ENCODE assay signal across 9 cellular contexts in the genomic region with DNA sequence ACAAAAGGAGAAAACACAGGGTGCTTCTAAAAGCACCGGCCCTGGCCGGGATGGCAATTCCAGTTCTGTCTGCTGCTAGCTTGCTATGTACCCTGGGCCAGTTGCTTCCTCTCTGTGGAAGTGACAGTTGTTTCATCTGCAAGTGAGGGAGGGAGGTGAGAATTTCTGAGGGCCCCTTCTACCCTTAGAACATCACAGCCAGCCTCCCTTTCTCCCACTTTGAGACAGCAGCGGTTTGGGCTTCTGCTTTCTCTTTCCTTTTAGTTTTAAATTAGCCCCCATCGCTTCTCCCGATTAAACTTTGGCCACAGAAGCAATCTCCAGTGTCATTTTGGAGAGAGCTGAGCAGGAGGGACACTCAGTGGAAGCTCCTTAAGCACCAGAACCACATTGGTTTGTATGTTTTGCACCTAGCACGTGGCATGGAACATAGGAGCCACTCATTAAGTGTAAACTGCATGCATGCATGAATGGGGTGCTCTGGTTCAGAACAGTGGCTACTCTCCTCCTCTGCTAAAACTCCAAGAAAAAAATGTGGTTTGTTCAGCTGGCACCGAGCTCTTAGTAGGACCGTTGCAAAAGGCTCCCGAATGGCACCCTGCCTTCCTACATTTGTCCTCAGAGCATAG. TPM values are rescaled to one million over a fixed set of nuclear protein-coding genes. Genes with fewer than 3 reads are reported as not detected.
DNase-seq lines count a peak whose midpoint lies in the region; ATAC-seq, FAIRE-seq and TF ChIP-seq lines count a peak whose summit lies in the region.
"Had no signal": no experiment of that assay in that cellular context is flagged by ENCODE, and none has a peak within 500 bp of the region (broad histone marks: within the 10 kb centered on the region; RNA-seq: fewer than 3 reads in every experiment).

No MANE protein-coding gene starts in this region.

- peak overlapping the region in 1 of 8 donors; percentile 6 for H3K4me3 ChIP-seq in spleen
- no peak overlapping the region for H3K4me3 ChIP-seq in kidney (ENCODE audit: low read length in 2 of 2)
- no peak overlapping the region for H3K4me3 ChIP-seq in mesenchymal stem cell (ENCODE audit: insufficient read depth in 1 of 2, low read depth in 1 of 2, low read length in 2 of 2)

- H3K36me3 ChIP-seq in spleen: peaks cover 0 to 33% (median 20%) of the 10 kb centered on the region in 6 donors
- peaks cover 0 to 6% of the 10 kb centered on the region in 2 donors for H3K36me3 ChIP-seq in kidney (ENCODE audit: control insufficient read depth in 1 of 2, insufficient read depth in 2 of 2, low read length in 2 of 2)
- H3K36me3 ChIP-seq in mesenchymal stem cell (ENCODE audit: control insufficient read depth in 1 of 2, insufficient read depth in 2 of 2, low read depth in 1 of 2, low read length in 2 of 2): peaks cover 40 to 46% of the 10 kb centered on the region in 2 experiments

- no peak overlapping the region for H3K4me2 ChIP-seq in mesenchymal stem cell (ENCODE audit: low read length, poor library complexity, severe bottlenecking)

- no peak overlapping the region for H3K4ac ChIP-seq in mesenchymal stem cell (ENCODE audit: low read depth in 1 of 2, low read length in 2 of 2)

- intact Hi-C loops in spleen (cut with DNase I; ENCODE audit: low total_unique reads) (no loop called here), kidney (cut with DNase I) (no loop called here)

- H4K8ac ChIP-seq in mesenchymal stem cell (ENCODE audit: low read length): no peak overlapping the region

- H2BK12ac ChIP-seq in mesenchymal stem cell (ENCODE audit: low read length in 2 of 2): no peak overlapping the region

- TF ChIP-seq CTCF in spleen (IDR thresholded peaks at IDR 0.05 in 8 of 11, conservative IDR thresholded peaks at IDR 0.05 in 3 of 11) (no peak), kidney (IDR thresholded peaks at IDR 0.05; ENCODE audit: borderline replicate concordance, extremely low read depth, insufficient read depth) (no peak)

- H2BK120ac ChIP-seq in mesenchymal stem cell (ENCODE audit: low read depth, low read length): no peak overlapping the region

- no peak overlapping the region for H2BK5ac ChIP-seq in mesenchymal stem cell (ENCODE audit: low read depth, low read length, poor library complexity, severe bottlenecking)

- H3K14ac ChIP-seq in mesenchymal stem cell (ENCODE audit: low read length in 2 of 2): no peak overlapping the region

- DNase-seq in SIG-M5 treated with dmso at 0.1 percent for 504 hours (lab: John Stamatoyannopoulos, UW; ENCODE audit: unreplicated experiment) (peak; percentile 74), SIG-M5 (lab: John Stamatoyannopoulos, UW) (no peak), SKM-1 treated with dmso at 0.1 percent for 144 hours (lab: John Stamatoyannopoulos, UW; ENCODE audit: unreplicated experiment) (peak; percentile 64), spleen (no peak), NCI-H1092 (lab: John Stamatoyannopoulos, UW) (no peak), kidney (no peak), mesenchymal stem cell (no peak)

- H3K79me1 ChIP-seq in mesenchymal stem cell (replicated peaks; ENCODE audit: low read length, poor library complexity, severe bottlenecking): no peaks in the 10 kb centered on the region

- WGBS in spleen, 5 donors: 11 to 27% (median 16%) methylated on average over 9 of the region's 9 CpGs
- WGBS in mesenchymal stem cell: 94% methylated on average over 7 of the region's 9 CpGs

- H2AK5ac ChIP-seq in mesenchymal stem cell (ENCODE audit: low read length, severe bottlenecking): no peak overlapping the region

- H3K9ac ChIP-seq in kidney (ENCODE audit: low read length in 2 of 2): no peak overlapping the region
- no peak overlapping the region for H3K9ac ChIP-seq in mesenchymal stem cell (ENCODE audit: low read length)

- no peak for FAIRE-seq in kidney (lab: Jason Lieb, UNC)

- H4K91ac ChIP-seq in mesenchymal stem cell (ENCODE audit: low read length): no peak overlapping the region

- H3K27me3 ChIP-seq in spleen (replicated peaks in 1 of 7): no peaks in the 10 kb centered on the region
- no peaks in the 10 kb centered on the region for H3K27me3 ChIP-seq in mesenchymal stem cell (ENCODE audit: control insufficient read depth in 1 of 2, insufficient read depth in 1 of 2, low read length in 2 of 2)

- H3K23ac ChIP-seq in mesenchymal stem cell (ENCODE audit: low read length in 2 of 2): no peak overlapping the region

- peak overlapping the region; percentile 48 to 92 (median 84) for H3K27ac ChIP-seq in spleen
- H3K27ac ChIP-seq in kidney (ENCODE audit: low read depth in 2 of 2, low read length in 2 of 2): peak overlapping the region in 1 of 2 donors; percentile 13
- no peak overlapping the region for H3K27ac ChIP-seq in mesenchymal stem cell (ENCODE audit: low read length, poor library complexity, severe bottlenecking)
- H3K27ac ChIP-seq: 22Rv1 had no signal

- H2BK15ac ChIP-seq in mesenchymal stem cell (ENCODE audit: low read depth, poor library complexity, severe bottlenecking): no peak overlapping the region

- no peak for TF ChIP-seq POLR2A in spleen (IDR thresholded peaks at IDR 0.05)

- H3K9me3 ChIP-seq in spleen: no peaks in the 10 kb centered on the region
- no peaks in the 10 kb centered on the region for H3K9me3 ChIP-seq in kidney (ENCODE audit: control insufficient read depth in 1 of 2, low read length in 2 of 2)
- H3K9me3 ChIP-seq in mesenchymal stem cell (ENCODE audit: control insufficient read depth, low read length): no peaks in the 10 kb centered on the region

- ATAC-seq in HG02642 (IDR thresholded peaks at IDR 0.05; ENCODE audit: poor library complexity, unreplicated experiment): peak; percentile 38

- no peak overlapping the region for H3K18ac ChIP-seq in mesenchymal stem cell (ENCODE audit: low read depth in 1 of 2, low read length in 2 of 2)

- H3K4me1 ChIP-seq in spleen (peaks cover 62 to 89% (median 77%) of the 10 kb centered on the region in 6 donors), kidney (ENCODE audit: control insufficient read depth in 1 of 2, insufficient read depth in 1 of 2, low read depth in 1 of 2, low read length in 2 of 2) (peaks cover 48 to 62% of the 10 kb centered on the region in 2 donors), mesenchymal stem cell (ENCODE audit: control insufficient read depth, insufficient read depth, low read depth, low read length) (peaks cover 25% of the 10 kb centered on the region)

- H2AFZ ChIP-seq in mesenchymal stem cell (ENCODE audit: low read depth, low read length): no peak overlapping the region

RNA-seq across cellular contexts. Expression of a gene that starts 17.5 kb away (rescaled TPM):
- total RNA-seq in spleen: 100 to 1,000 TPM; 179 to 260 (median 218) TPM
- polyA plus RNA-seq in spleen: 100 to 1,000 TPM in 1 of 3 donors, 10 to 100 TPM in 2; 67.7 to 149 (median 95.9) TPM
- 132 TPM for total RNA-seq in kidney
- 109 TPM for polyA plus RNA-seq in kidney (ENCODE audit: insufficient read depth, low read depth, low replicate concordance)
- polyA plus RNA-seq in mesenchymal stem cell (2013, experiment 1 of 2): 50.6 TPM
- polyA plus RNA-seq in mesenchymal stem cell (2013, experiment 2 of 2): 50.3 TPM

RNA-seq across cellular contexts. Expression of a gene that starts 59.3 kb away (rescaled TPM):
- total RNA-seq in spleen (100 to 1,000 TPM; 142 to 295 (median 210) TPM), kidney (107 TPM)
- polyA plus RNA-seq in spleen (100 to 1,000 TPM; 141 to 186 (median 155) TPM), kidney (ENCODE audit: insufficient read depth, low read depth, low replicate concordance) (183 TPM)
- polyA plus RNA-seq in mesenchymal stem cell (2013, experiment 1 of 2): 338 TPM
- polyA plus RNA-seq in mesenchymal stem cell (2013, experiment 2 of 2): 340 TPM

Comparison
In these comparisons a context has a peak if more than half of its experiments do, and no peak if none do; other contexts are left out.
1. DNase-seq: peak in SIG-M5 treated with dmso at 0.1 percent for 504 hours (single experiment) and SKM-1 treated with dmso at 0.1 percent for 144 hours (single experiment); none in SIG-M5 (single experiment), spleen (single experiment), NCI-H1092 (single experiment), kidney (single experiment) and mesenchymal stem cell (single experiment).